Comparison of ENCODE assay signal across 26 cellular contexts in the genomic region with DNA sequence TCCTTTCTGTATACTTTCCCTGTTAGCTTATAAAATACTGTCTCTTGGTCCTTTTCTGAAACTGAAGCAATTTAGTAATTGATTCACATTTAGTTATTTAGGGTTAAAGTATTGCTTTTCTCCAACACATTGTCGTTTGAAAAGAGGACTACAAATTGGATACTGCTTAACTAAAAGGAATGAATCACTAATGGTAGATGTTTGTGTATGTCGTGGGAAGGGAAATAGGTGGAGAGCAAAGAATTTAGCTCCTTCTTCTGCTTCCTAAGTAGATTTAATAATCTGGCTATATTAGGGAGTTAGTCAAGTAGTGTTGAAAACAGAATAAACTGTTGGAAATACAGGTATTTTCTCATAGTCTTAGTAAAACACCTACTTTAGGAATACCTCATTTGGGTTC. TPM values are rescaled to one million over a fixed set of nuclear protein-coding genes. Genes with fewer than 3 reads are reported as not detected.
DNase-seq lines count a peak whose midpoint lies in the region; ATAC-seq, FAIRE-seq and TF ChIP-seq lines count a peak whose summit lies in the region.
"Had no signal": no experiment of that assay in that cellular context is flagged by ENCODE, and none has a peak within 500 bp of the region (broad histone marks: within the 10 kb centered on the region; RNA-seq: fewer than 3 reads in every experiment).

No MANE protein-coding gene starts in this region.

- H3K79me2 ChIP-seq in astrocyte (ENCODE audit: insufficient read depth, low read length): peaks cover 90% of the 10 kb centered on the region

- DNase-seq in AG10803 (ENCODE audit: low read depth): peak; percentile 10
- DNase-seq in HAP-1 (ENCODE audit: low spot score in 2 of 2): peak in 1 of 2 experiments; percentile 67
- peak; percentile 27 for DNase-seq in astrocyte (ENCODE audit: low read depth)
- DNase-seq in iris pigment epithelial cell (ENCODE audit: low read depth): peak; percentile 41
- DNase-seq in heart right ventricle: no peak
- no peak for DNase-seq in NCI-H446 (lab: John Stamatoyannopoulos, UW)
- DNase-seq in NAMALWA (ENCODE audit: low spot score): no peak
- no peak for DNase-seq in GM03348 (ENCODE audit: low spot score)
- DNase-seq: activated CD4-positive, alpha-beta T cell treated with anti-CD3 and anti-CD28 coated beads, Interleukin-2, amount 10 ng/mL, durations not matched to agents 7 days and 5 days; activated naive CD4-positive, alpha-beta T cell treated with anti-CD3 and anti-CD28 coated beads, Interleukin-2, amount 10 ng/mL, durations not matched to agents 7 days and 5 days; activated T-cell treated with anti-CD3 and anti-CD28 coated beads, Interleukin-2, amount 50 U/mL, for 72 hours; amniotic stem cell; DMS79 treated with DMSO at 0.1 percent for 48 hours; KG1; NCI-H146; NCI-H2171; NCI-H524 treated with DMSO at 0.1 percent for 48 hours; psoas muscle; small intestine; stimulated activated CD4-positive, alpha-beta T cell treated with anti-CD3 and anti-CD28 coated beads, Interleukin-2, amount 100 ng/mL, for 48 hours had no signal

- H3K36me3 ChIP-seq in HAP-1 (replicated peaks): peaks cover 47% of the 10 kb centered on the region
- no peaks in the 10 kb centered on the region for H3K36me3 ChIP-seq in astrocyte (ENCODE audit: insufficient read depth, low read length)
- H3K36me3 ChIP-seq in heart right ventricle: no peaks in the 10 kb centered on the region

- H3K9me3 ChIP-seq in HAP-1 (no peaks in the 10 kb centered on the region), astrocyte (ENCODE audit: insufficient read depth, low read depth, low read length) (no peaks in the 10 kb centered on the region), heart right ventricle (no peaks in the 10 kb centered on the region)
- H3K9me3 ChIP-seq: psoas muscle had no signal

- peaks cover 21% of the 10 kb centered on the region for H3K4me1 Mint-ChIP-seq in astrocyte (ENCODE audit: low read depth, unreplicated experiment)

- peak; percentile 49 for FAIRE-seq in astrocyte (lab: Jason Lieb, UNC)
- FAIRE-seq: GM12892, small intestine had no signal

- H2AFZ ChIP-seq in astrocyte (ENCODE audit: low read depth, low read length): no peak overlapping the region

- WGBS in heart right ventricle, 2 donors: 31 to 56% methylated on average over 2 of the region's 2 CpGs

- H3K4me3 ChIP-seq in AG10803 (ENCODE audit: low read length) (no peak overlapping the region), HAP-1 (peak overlapping the region; percentile 40), astrocyte (ENCODE audit: insufficient read depth, low read depth, low read length) (no peak overlapping the region), heart right ventricle (no peak overlapping the region)
- H3K4me3 ChIP-seq: lung, psoas muscle had no signal

- no peak overlapping the region for H3K4me3 Mint-ChIP-seq in astrocyte (ENCODE audit: unreplicated experiment)
- H3K4me3 Mint-ChIP-seq: activated CD4-positive, alpha-beta T cell treated with anti-CD3 and anti-CD28 coated beads, Interleukin-2, amount 10 ng/mL, durations not matched to agents 7 days and 5 days; activated naive CD4-positive, alpha-beta T cell treated with anti-CD3 and anti-CD28 coated beads, Interleukin-2, amount 10 ng/mL, durations not matched to agents 7 days and 5 days; activated T-cell treated with anti-CD3 and anti-CD28 coated beads, Interleukin-2, amount 50 U/mL, for 72 hours; dendritic cell treated with granulocyte-macrophage colony-stimulating factor and Interleukin-4, amounts not matched to agents 40 ng/mL and 50 ng/mL, for 4 days; stimulated activated memory B cell treated with anti-CD40 and anti-IgM and Interleukin-4, amounts not matched to agents 10 μg/mL and 1 μg/mL and 100 μg/mL, for 72 hours; T-helper 1 cell treated with Interleukin-12 subunit alpha and Interleukin-12 subunit beta and Interleukin-4 antibody, amounts not matched to agents 30 μg/mL and 1 μg/mL, for 36 hours had no signal

- in situ Hi-C loops in HAP-1 (cut with MboI; ENCODE audit: low sequenced_read_pairs): no loop called here

- no peak for TF ChIP-seq CTCF in AG10803 (conservative IDR thresholded peaks at IDR 0.05; ENCODE audit: low read length)
- TF ChIP-seq CTCF in astrocyte (IDR thresholded peaks at IDR 0.05; ENCODE audit: insufficient read depth, low read depth, low read length): no peak
- no peak for TF ChIP-seq CTCF in heart right ventricle (IDR thresholded peaks at IDR 0.05)

- no peak for ATAC-seq in heart right ventricle
- ATAC-seq: activated T-cell treated with anti-CD3 and anti-CD28 coated beads, Interleukin-2, amount 50 U/mL, for 72 hours; psoas muscle; stimulated activated memory B cell treated with anti-CD40 and anti-IgM and Interleukin-4, amounts not matched to agents 10 μg/mL and 1 μg/mL and 100 μg/mL, for 72 hours had no signal

- H3K9me3 Mint-ChIP-seq in astrocyte (ENCODE audit: unreplicated experiment): peaks cover 2% of the 10 kb centered on the region
- H3K9me3 Mint-ChIP-seq: activated CD4-positive, alpha-beta T cell treated with anti-CD3 and anti-CD28 coated beads, Interleukin-2, amount 10 ng/mL, durations not matched to agents 7 days and 5 days; activated naive CD4-positive, alpha-beta T cell treated with anti-CD3 and anti-CD28 coated beads, Interleukin-2, amount 10 ng/mL, durations not matched to agents 7 days and 5 days; activated T-cell treated with anti-CD3 and anti-CD28 coated beads, Interleukin-2, amount 50 U/mL, for 72 hours; dendritic cell treated with granulocyte-macrophage colony-stimulating factor and Interleukin-4, amounts not matched to agents 40 ng/mL and 50 ng/mL, for 4 days; stimulated activated memory B cell treated with anti-CD40 and anti-IgM and Interleukin-4, amounts not matched to agents 10 μg/mL and 1 μg/mL and 100 μg/mL, for 72 hours; T-helper 1 cell treated with Interleukin-12 subunit alpha and Interleukin-12 subunit beta and Interleukin-4 antibody, amounts not matched to agents 30 μg/mL and 1 μg/mL, for 36 hours had no signal

- H3K27me3 Mint-ChIP-seq in astrocyte (ENCODE audit: low read depth, unreplicated experiment): no peaks in the 10 kb centered on the region
- H3K27me3 Mint-ChIP-seq: activated CD4-positive, alpha-beta T cell treated with anti-CD3 and anti-CD28 coated beads, Interleukin-2, amount 10 ng/mL, durations not matched to agents 7 days and 5 days; activated naive CD4-positive, alpha-beta T cell treated with anti-CD3 and anti-CD28 coated beads, Interleukin-2, amount 10 ng/mL, durations not matched to agents 7 days and 5 days; dendritic cell treated with granulocyte-macrophage colony-stimulating factor and Interleukin-4, amounts not matched to agents 40 ng/mL and 50 ng/mL, for 4 days; stimulated activated memory B cell treated with anti-CD40 and anti-IgM and Interleukin-4, amounts not matched to agents 10 μg/mL and 1 μg/mL and 100 μg/mL, for 72 hours had no signal

- H3K9ac ChIP-seq in astrocyte (ENCODE audit: low read length): no peak overlapping the region

- H3K27ac Mint-ChIP-seq in astrocyte (ENCODE audit: unreplicated experiment): no peak overlapping the region
- H3K27ac Mint-ChIP-seq: activated CD4-positive, alpha-beta T cell treated with anti-CD3 and anti-CD28 coated beads, Interleukin-2, amount 10 ng/mL, durations not matched to agents 7 days and 5 days; activated naive CD4-positive, alpha-beta T cell treated with anti-CD3 and anti-CD28 coated beads, Interleukin-2, amount 10 ng/mL, durations not matched to agents 7 days and 5 days; dendritic cell treated with granulocyte-macrophage colony-stimulating factor and Interleukin-4, amounts not matched to agents 40 ng/mL and 50 ng/mL, for 4 days; stimulated activated memory B cell treated with anti-CD40 and anti-IgM and Interleukin-4, amounts not matched to agents 10 μg/mL and 1 μg/mL and 100 μg/mL, for 72 hours; T-helper 1 cell treated with Interleukin-12 subunit alpha and Interleukin-12 subunit beta and Interleukin-4 antibody, amounts not matched to agents 30 μg/mL and 1 μg/mL, for 36 hours had no signal

- H4K20me1 ChIP-seq in astrocyte (ENCODE audit: insufficient read depth, low read length): peaks cover 32% of the 10 kb centered on the region

- H3K4me1 ChIP-seq in HAP-1 (peaks cover 45% of the 10 kb centered on the region), astrocyte (ENCODE audit: insufficient read depth, low read length) (no peaks in the 10 kb centered on the region), heart right ventricle (peaks cover 0 to 37% (median 11%) of the 10 kb centered on the region in 9 donors)

- intact Hi-C loops in heart right ventricle (cut with DNase I): no loop called here

- H3K27ac ChIP-seq in astrocyte (ENCODE audit: low read depth, low read length) (no peak overlapping the region), heart right ventricle (no peak overlapping the region)
- H3K27ac ChIP-seq: psoas muscle, VCaP had no signal

- peak overlapping the region; percentile 37 for H3K4me2 ChIP-seq in astrocyte (ENCODE audit: low read length)

- H3K36me3 Mint-ChIP-seq in astrocyte (ENCODE audit: low read depth, unreplicated experiment): peaks cover 5% of the 10 kb centered on the region

- H3K27me3 ChIP-seq in HAP-1 (ENCODE audit: low read depth) (no peaks in the 10 kb centered on the region), astrocyte (ENCODE audit: insufficient read depth, low read length) (no peaks in the 10 kb centered on the region), heart right ventricle (no peaks in the 10 kb centered on the region)

RNA-seq across cellular contexts. Expression of gene SLAIN2, which starts 27.9 kb away (rescaled TPM):
- total RNA-seq in astrocyte: 85.3 and 90.5 TPM in 2 replicates
- 100 to 1,000 TPM; 100 to 185 (median 135) TPM for total RNA-seq in heart right ventricle
- 10 to 100 TPM; 16.4 to 45.8 TPM for polyA plus RNA-seq in heart right ventricle

Comparison
In these comparisons a context has a peak if more than half of its experiments do, and no peak if none do; other contexts are left out.
1. DNase-seq: peak in AG10803 (single experiment), astrocyte (single experiment) and iris pigment epithelial cell (single experiment); none in heart right ventricle (0 of 2), NCI-H446 (0 of 2), NAMALWA (single experiment) and GM03348 (single experiment).